Comparison of ENCODE assay signal across 17 cellular contexts in the genomic region with DNA sequence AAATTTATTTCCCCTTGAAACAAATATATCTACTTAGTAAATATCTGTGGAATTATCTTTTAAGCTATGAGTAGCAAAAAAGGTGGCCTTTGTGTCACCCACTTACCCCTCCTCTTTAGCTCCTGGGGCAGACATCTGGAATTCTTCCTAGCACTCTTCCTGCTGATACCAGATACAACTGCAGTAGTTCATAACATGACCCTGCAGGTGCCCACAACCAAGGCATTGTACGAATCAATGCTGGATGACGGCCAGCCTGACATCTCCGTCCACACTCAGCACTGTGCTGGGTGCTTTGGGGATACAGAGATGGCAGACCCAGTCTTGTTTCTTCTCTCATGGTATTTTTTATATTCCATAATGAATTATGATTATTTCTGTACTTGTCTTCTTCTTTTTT.
"Had no signal": no experiment of that assay in that cellular context is flagged by ENCODE, and none has a peak within 500 bp of the region (broad histone marks: within the 10 kb centered on the region; RNA-seq: fewer than 3 reads in every experiment).

No MANE protein-coding gene starts in this region.

- H3K9ac ChIP-seq: parathyroid adenoma had no signal

- H3K9me3 ChIP-seq: body of pancreas, gastrocnemius medialis, neutrophil, tibial artery, vagina had no signal

- H3K79me2 ChIP-seq: parathyroid adenoma had no signal

- H3K4me3 Mint-ChIP-seq: stimulated activated memory B cell treated with anti-CD40 and anti-IgM and Interleukin-4, amounts not matched to agents 10 μg/mL and 1 μg/mL and 100 μg/mL, for 72 hours had no signal

- H3K4me1 ChIP-seq: body of pancreas, parathyroid adenoma had no signal

- H2AFZ ChIP-seq: parathyroid adenoma had no signal

- H3K27ac ChIP-seq: body of pancreas, gastrocnemius medialis, neutrophil, parathyroid adenoma, tibial artery, vagina had no signal

- H3K36me3 ChIP-seq: gastrocnemius medialis, neutrophil, tibial artery, vagina had no signal

- H3K27me3 Mint-ChIP-seq: naive B cell; stimulated activated memory B cell treated with anti-CD40 and anti-IgM and Interleukin-4, amounts not matched to agents 10 μg/mL and 1 μg/mL and 100 μg/mL, for 72 hours had no signal

- H3K27ac Mint-ChIP-seq: activated naive CD4-positive, alpha-beta T cell treated with anti-CD3 and anti-CD28 coated beads, Interleukin-2, amount 50 U/mL, for 72 hours; stimulated activated memory B cell treated with anti-CD40 and anti-IgM and Interleukin-4, amounts not matched to agents 10 μg/mL and 1 μg/mL and 100 μg/mL, for 72 hours had no signal

- H3K4me3 ChIP-seq: body of pancreas, gastrocnemius medialis, lung, tibial artery, vagina had no signal

- DNase-seq: activated gamma-delta T cell; body of pancreas; central memory CD4-positive, alpha-beta T cell; cortex of kidney; effector CD8-positive, alpha-beta T cell; gastrocnemius medialis; left colon; naive B cell; stimulated activated CD4-positive, alpha-beta T cell treated with anti-CD3 and anti-CD28 coated beads, Interleukin-2, amount 100 ng/mL, for 48 hours; T-helper 9 cell; tibial artery had no signal

- ATAC-seq: activated naive CD4-positive, alpha-beta T cell treated with anti-CD3 and anti-CD28 coated beads, Interleukin-2, amount 50 U/mL, for 72 hours; body of pancreas; gastrocnemius medialis; left colon; stimulated activated memory B cell treated with anti-CD40 and anti-IgM and Interleukin-4, amounts not matched to agents 10 μg/mL and 1 μg/mL and 100 μg/mL, for 72 hours had no signal

- H3K36me3 Mint-ChIP-seq: activated naive CD4-positive, alpha-beta T cell treated with anti-CD3 and anti-CD28 coated beads, Interleukin-2, amount 50 U/mL, for 72 hours; naive B cell; stimulated activated memory B cell treated with anti-CD40 and anti-IgM and Interleukin-4, amounts not matched to agents 10 μg/mL and 1 μg/mL and 100 μg/mL, for 72 hours had no signal

- H3K9me3 Mint-ChIP-seq: activated naive CD4-positive, alpha-beta T cell treated with anti-CD3 and anti-CD28 coated beads, Interleukin-2, amount 50 U/mL, for 72 hours; naive B cell; stimulated activated memory B cell treated with anti-CD40 and anti-IgM and Interleukin-4, amounts not matched to agents 10 μg/mL and 1 μg/mL and 100 μg/mL, for 72 hours had no signal

- H3K27me3 ChIP-seq: body of pancreas, gastrocnemius medialis, neutrophil, tibial artery, vagina had no signal
